14 cellular contexts compared by ENCODE assay signal in genomic region chr1:169676001-169676400, GRCh38. TPM values are rescaled to one million over a fixed set of nuclear protein-coding genes. Genes with fewer than 3 reads are reported as not detected.
A peak's percentile ranks its signal among the peaks of the same experiment; 100 is the strongest.
DNase-seq lines count a peak whose midpoint lies in the region; ATAC-seq, FAIRE-seq and TF ChIP-seq lines count a peak whose summit lies in the region.
"Had no signal": no experiment of that assay in that cellular context is flagged by ENCODE, and none has a peak within 500 bp of the region (broad histone marks: within the 10 kb centered on the region; RNA-seq: fewer than 3 reads in every experiment).

No MANE protein-coding gene starts in this region.

- H3K9ac ChIP-seq in PC-3 (ENCODE audit: low read length), result no peak overlapping the region
- H3K9ac ChIP-seq in endothelial cell of umbilical vein (replicated peaks; ENCODE audit: extremely low read depth, insufficient read depth, low read length), result no peak overlapping the region

- TF ChIP-seq POLR2A in endothelial cell of umbilical vein (IDR thresholded peaks at IDR 0.05; ENCODE audit: low read depth, low read length), result peak; percentile 55

- DNase-seq in ELR (ENCODE audit: low read depth) (peak; percentile 63), PC-3 (peak; percentile 98), endothelial cell of umbilical vein (ENCODE audit: low read depth, low spot score) (peak; percentile 93), skeletal muscle cell (ENCODE audit: low read depth) (peak; percentile 47), amniotic stem cell (lab: John Stamatoyannopoulos, UW) (no peak), small intestine (no peak)
- DNase-seq: head of caudate nucleus; midbrain; NCI-H1105 treated with DMSO at 0.1 percent for 48 hours; stimulated activated CD4-positive, alpha-beta T cell treated with anti-CD3 and anti-CD28 coated beads, Interleukin-12 subunit alpha, Interleukin-12 subunit beta, amount 100 ng/mL, for 4 hours; stimulated activated naive CD4-positive, alpha-beta T cell; T1000 had no signal

- H3F3A ChIP-seq in PC-3 (ENCODE audit: low read length, unreplicated experiment), result peaks cover 6% of the 10 kb centered on the region

- no peaks in the 10 kb centered on the region for H3K79me2 ChIP-seq in PC-3 (ENCODE audit: low read length)
- no peaks in the 10 kb centered on the region for H3K79me2 ChIP-seq in endothelial cell of umbilical vein (ENCODE audit: control insufficient read depth, insufficient read depth, low read length)

- H3K9me3 ChIP-seq in PC-3 (ENCODE audit: low read length) (no peaks in the 10 kb centered on the region), endothelial cell of umbilical vein (replicated peaks; ENCODE audit: control insufficient read depth, insufficient read depth, low read length) (no peaks in the 10 kb centered on the region), small intestine (ENCODE audit: control insufficient read depth, low read depth) (no peaks in the 10 kb centered on the region)

- H3K27ac ChIP-seq in PC-3 (ENCODE audit: low read length), result peak overlapping the region; percentile 62
- peak overlapping the region; percentile 34 for H3K27ac ChIP-seq in endothelial cell of umbilical vein (ENCODE audit: insufficient read depth, low read depth, low read length)
- no peak overlapping the region for H3K27ac ChIP-seq in small intestine (ENCODE audit: low read depth in 1 of 2, low read length in 1 of 2)

- H2AFZ ChIP-seq in PC-3 (ENCODE audit: low read length) (no peak overlapping the region), endothelial cell of umbilical vein (ENCODE audit: low read depth, low read length) (no peak overlapping the region)

- 35 to 37% (median 37%) methylated on average over 2 of the region's 2 CpGs for WGBS in small intestine, 3 donors

- intact Hi-C loops in PC-3 (cut with micrococcal nuclease) (no loop called here), endothelial cell of umbilical vein (cut with micrococcal nuclease) (loop anchor here (1.0 kb wide), 2 partner anchors 36 to 75 kb away; no protein-coding TSS in a partner anchor)

- H3K4me3 ChIP-seq in PC-3 (ENCODE audit: low read length), result no peak overlapping the region
- H3K4me3 ChIP-seq in endothelial cell of umbilical vein (replicated peaks in 1 of 3; ENCODE audit: insufficient read depth in 1 of 3, low read depth in 1 of 3, low read length in 3 of 3), result no peak overlapping the region
- H3K4me3 ChIP-seq in skeletal muscle cell (ENCODE audit: low read depth, low read length), result no peak overlapping the region
- H3K4me3 ChIP-seq in small intestine (ENCODE audit: low read depth in 1 of 2, low read length in 2 of 2), result no peak overlapping the region

- peak; percentile 93 for ATAC-seq in PC-3
- ATAC-seq in GM21528 (IDR thresholded peaks at IDR 0.05; ENCODE audit: low FRiP score, unreplicated experiment), result no peak

- H3K9me2 ChIP-seq in PC-3 (replicated peaks; ENCODE audit: low read length), result no peaks in the 10 kb centered on the region

- H3K36me3 ChIP-seq in PC-3 (ENCODE audit: low read depth, low read length), result no peaks in the 10 kb centered on the region
- H3K36me3 ChIP-seq in endothelial cell of umbilical vein (ENCODE audit: control insufficient read depth in 2 of 2, extremely low read depth in 1 of 2, insufficient read depth in 2 of 2, low read length in 2 of 2), result no peaks in the 10 kb centered on the region
- H3K36me3 ChIP-seq in small intestine (ENCODE audit: control insufficient read depth in 2 of 2, insufficient read depth in 2 of 2, low read length in 2 of 2), result no peaks in the 10 kb centered on the region

- H3K9me1 ChIP-seq in endothelial cell of umbilical vein (replicated peaks; ENCODE audit: control insufficient read depth, extremely low read depth, insufficient read depth, low read length), result no peaks in the 10 kb centered on the region

- POLR2A ChIA-PET in PC-3 (lab: Charles Lee; ENCODE audit: unreplicated experiment) (no interaction called here), endothelial cell of umbilical vein (lab: Charles Lee) (interaction anchor here (1.3 kb wide), 1 partner anchor 119 kb away, joined by 4 read pairs; the partner anchor contains the start of gene METTL18)

- H3K27me3 ChIP-seq in PC-3 (ENCODE audit: low read length) (no peaks in the 10 kb centered on the region), endothelial cell of umbilical vein (ENCODE audit: control insufficient read depth in 2 of 2, insufficient read depth in 2 of 2, low read length in 2 of 2) (no peaks in the 10 kb centered on the region), small intestine (ENCODE audit: control insufficient read depth in 2 of 2, insufficient read depth in 2 of 2, low read length in 2 of 2) (peaks cover 0 to 2% of the 10 kb centered on the region in 2 donors)

- TF ChIP-seq CTCF in PC-3 (conservative IDR thresholded peaks at IDR 0.05; ENCODE audit: low read depth, low read length), result no peak
- no peak for TF ChIP-seq CTCF in endothelial cell of umbilical vein (IDR thresholded peaks at IDR 0.05; ENCODE audit: extremely low read depth in 1 of 2, insufficient read depth in 1 of 2, low read depth in 1 of 2, low read length in 2 of 2)

- BruUV-seq in PC-3 (replicated peaks; lab: Mats Ljungman, UMichigan) (no TSS peak), endothelial cell of umbilical vein (replicated peaks; lab: Mats Ljungman, UMichigan) (no TSS peak)

- dilution Hi-C loops in endothelial cell of umbilical vein (cut with MboI; ENCODE audit: extremely low pct_ligation_motif_present, low sequenced_read_pairs), result no loop called here

- H3K4me2 ChIP-seq in PC-3 (ENCODE audit: low read length) (peak overlapping the region; percentile 46), endothelial cell of umbilical vein (ENCODE audit: insufficient read depth, low read length) (peak overlapping the region; percentile 44)

- H3K4me1 ChIP-seq in PC-3 (ENCODE audit: insufficient read depth, low read length) (peaks cover 23% of the 10 kb centered on the region), endothelial cell of umbilical vein (ENCODE audit: control insufficient read depth, extremely low read depth, insufficient read depth, low read length) (peaks cover 29% of the 10 kb centered on the region), small intestine (ENCODE audit: control insufficient read depth in 2 of 2, insufficient read depth in 1 of 2, low read depth in 1 of 2, low read length in 1 of 2) (no peaks in the 10 kb centered on the region)

- FAIRE-seq in endothelial cell of umbilical vein (lab: Jason Lieb, UNC) (peak; percentile 89), small intestine (lab: Jason Lieb, UNC) (no peak)
- FAIRE-seq: colon had no signal

- CTCF ChIA-PET in PC-3 (lab: Charles Lee), result no interaction called here
- CTCF ChIA-PET in endothelial cell of umbilical vein (lab: Charles Lee), result interaction anchor here (1.0 to 2.5 kb wide), 8 partner anchors 14 to 134 kb away, joined by 3 to 15 read pairs (median 4); no protein-coding TSS in a partner anchor

- H4K20me1 ChIP-seq in PC-3 (ENCODE audit: low read length) (no peaks in the 10 kb centered on the region), endothelial cell of umbilical vein (replicated peaks; ENCODE audit: control insufficient read depth, extremely low read depth, insufficient read depth, low read length) (no peaks in the 10 kb centered on the region)

TF ChIP-seq in endothelial cell of umbilical vein, 7 proteins besides CTCF, POLR2A, EP300 and RAD21 (continues in another document):
- TF ChIP-seq MYC (IDR thresholded peaks at IDR 0.05; ENCODE audit: low read depth, low read length), result no peak
- TF ChIP-seq POLR2AphosphoS5 (IDR thresholded peaks at IDR 0.05; ENCODE audit: insufficient read depth, low read depth, low read length), result peak; percentile 80
- no peak for TF ChIP-seq EZH2 (IDR thresholded peaks at IDR 0.05; ENCODE audit: borderline replicate concordance, low read depth, low read length, severe bottlenecking)
- peak; percentile 95 for TF ChIP-seq GATA2 (IDR thresholded peaks at IDR 0.05; ENCODE audit: insufficient read depth, insufficient read length, low read depth, low read length)
- peak; percentile 58 for TF ChIP-seq JUN (IDR thresholded peaks at IDR 0.05; ENCODE audit: borderline replicate concordance, insufficient read depth, insufficient read length, low read depth)
- TF ChIP-seq FOS (IDR thresholded peaks at IDR 0.05; ENCODE audit: borderline replicate concordance, insufficient read depth, low read length), result peak; percentile 99

RNA-seq across cellular contexts. Expression of gene SELL, which starts 35.4 kb away (rescaled TPM):
- total RNA-seq in PC-3 (2014; rRNA removed) (0.69 and 1.2 TPM in 2 replicates), endothelial cell of umbilical vein (0.67 and 1.8 TPM in 2 replicates)
- polyA plus RNA-seq in endothelial cell of umbilical vein (0.68 and 0.73 TPM in 2 replicates), small intestine (1 to 10 TPM; 1.1 to 1.6 (median 1.6) TPM)
- polyA plus RNA-seq in endothelial cell of umbilical vein (2011; cell fraction: cytosol; rRNA removed), result 0.97 and 1.1 TPM in 2 replicates
- polyA plus RNA-seq in endothelial cell of umbilical vein (2011; cell fraction: nucleus; rRNA removed), result 0.45 and 0.71 TPM in 2 replicates
- polyA plus RNA-seq in endothelial cell of umbilical vein (2012), result 0.71 and 0.83 TPM in 2 replicates
- polyA minus RNA-seq in endothelial cell of umbilical vein, result 1.00 and 1.3 TPM in 2 replicates
- polyA minus RNA-seq in endothelial cell of umbilical vein (2011; cell fraction: cytosol; rRNA and poly(A)+ RNA removed), result not detected
- 0.24 and 0.53 TPM in 2 replicates for polyA minus RNA-seq in endothelial cell of umbilical vein (2011; cell fraction: nucleus; rRNA and poly(A)+ RNA removed)

RNA-seq across cellular contexts. Expression of gene SELP, which starts 46.1 kb away (rescaled TPM):
- total RNA-seq in PC-3 (2014; rRNA removed), result not detected in 2 replicates
- 0.48 and 1.3 TPM in 2 replicates for total RNA-seq in endothelial cell of umbilical vein
- polyA plus RNA-seq in endothelial cell of umbilical vein, result 1.6 and 1.9 TPM in 2 replicates
- 1.2 TPM in 2 replicates for polyA plus RNA-seq in endothelial cell of umbilical vein (2011; cell fraction: cytosol; rRNA removed)
- polyA plus RNA-seq in endothelial cell of umbilical vein (2011; cell fraction: nucleus; rRNA removed), result 1.8 and 2.0 TPM in 2 replicates
- polyA plus RNA-seq in endothelial cell of umbilical vein (2012), result 3.4 and 4.0 TPM in 2 replicates
- 1.1 and 1.8 TPM in 2 replicates for polyA minus RNA-seq in endothelial cell of umbilical vein
- not detected for polyA minus RNA-seq in endothelial cell of umbilical vein (2011; cell fraction: cytosol; rRNA and poly(A)+ RNA removed)
- 1.1 and 1.4 TPM in 2 replicates for polyA minus RNA-seq in endothelial cell of umbilical vein (2011; cell fraction: nucleus; rRNA and poly(A)+ RNA removed)
- polyA plus RNA-seq in small intestine, result 1 to 10 TPM in 1 of 3 donors, under 1 TPM in 1, not detected in 1; 0.27 to 9.1 TPM

RNA-seq across cellular contexts. Expression of gene SELE, which starts 57.9 kb away (rescaled TPM):
- 0.17 TPM in 1 of 2 replicates, not detected in the other for total RNA-seq in PC-3 (2014; rRNA removed)
- total RNA-seq in endothelial cell of umbilical vein, result 1.8 and 4.7 TPM in 2 replicates
- 1.5 TPM in 2 replicates for polyA plus RNA-seq in endothelial cell of umbilical vein
- polyA plus RNA-seq in endothelial cell of umbilical vein (2011; cell fraction: cytosol; rRNA removed), result 1.2 and 2.2 TPM in 2 replicates
- 3.7 and 4.8 TPM in 2 replicates for polyA plus RNA-seq in endothelial cell of umbilical vein (2011; cell fraction: nucleus; rRNA removed)
- 2.3 and 3.0 TPM in 2 replicates for polyA plus RNA-seq in endothelial cell of umbilical vein (2012)
- 4.2 and 4.9 TPM in 2 replicates for polyA minus RNA-seq in endothelial cell of umbilical vein
- not detected for polyA minus RNA-seq in endothelial cell of umbilical vein (2011; cell fraction: cytosol; rRNA and poly(A)+ RNA removed)
- polyA minus RNA-seq in endothelial cell of umbilical vein (2011; cell fraction: nucleus; rRNA and poly(A)+ RNA removed), result 8.7 and 12.2 TPM in 2 replicates
- polyA plus RNA-seq in small intestine, result 1 to 10 TPM in 1 of 3 donors, under 1 TPM in 2; 0.22 to 3.1 (median 0.27) TPM

Comparison
In these comparisons a context has a peak if more than half of its experiments do, and no peak if none do; other contexts are left out.
1. DNase-seq: peak in ELR (single experiment), PC-3 (single experiment), endothelial cell of umbilical vein (single experiment) and skeletal muscle cell (single experiment); none in amniotic stem cell (single experiment) and small intestine (single experiment).
2. H3K27ac ChIP-seq: peak in PC-3 (single experiment) and endothelial cell of umbilical vein (single experiment); none in small intestine (0 of 2).